ENCODE assay signal across 7 cellular contexts in the genomic region with DNA sequence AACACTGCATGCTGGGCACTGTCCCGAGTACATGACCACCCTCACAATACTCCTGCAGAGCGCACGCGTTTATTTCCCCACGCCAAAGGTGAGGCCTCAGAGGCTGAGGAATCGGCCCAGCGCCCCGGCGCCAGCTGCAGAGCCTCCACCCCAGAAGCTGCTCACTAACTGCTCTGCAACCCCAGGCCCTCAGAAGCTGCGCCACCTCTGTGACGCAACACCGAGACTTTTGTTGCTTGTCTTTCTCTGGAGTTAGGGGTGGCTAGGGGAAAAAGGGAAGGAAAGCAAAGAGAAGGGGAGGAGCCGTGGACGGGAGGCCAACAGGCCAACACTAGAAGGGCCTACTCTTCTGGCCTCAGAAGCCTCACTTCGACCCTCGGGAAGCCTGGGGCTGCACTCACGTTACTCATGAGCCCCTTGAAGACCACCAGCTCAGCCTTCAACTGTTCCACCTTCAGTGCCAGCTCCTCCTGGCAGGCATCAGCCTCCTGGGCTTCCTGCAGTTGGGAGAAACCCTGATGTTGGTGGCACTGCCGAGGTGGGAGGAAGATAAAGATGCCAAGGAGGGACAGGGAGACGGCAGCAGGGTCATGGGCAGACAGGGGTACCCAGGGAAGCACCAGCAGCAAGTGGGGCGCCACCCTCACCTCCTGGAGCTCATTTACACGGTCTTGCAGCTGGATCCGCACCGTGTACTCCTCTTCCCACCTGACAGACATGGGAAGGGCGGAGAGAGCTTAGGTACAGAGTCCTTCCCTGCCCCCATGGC. TPM values are rescaled to one million over a fixed set of nuclear protein-coding genes. Genes with fewer than 3 reads are reported as not detected.
DNase-seq lines count a peak whose midpoint lies in the region; ATAC-seq and TF ChIP-seq lines count a peak whose summit lies in the region.
"Had no signal": no experiment of that assay in that cellular context is flagged by ENCODE, and none has a peak within 500 bp of the region (broad histone marks: within the 10 kb centered on the region; RNA-seq: fewer than 3 reads in every experiment).

No MANE protein-coding gene starts in this region.

- DNase-seq in CD14-positive monocyte (ENCODE audit: low spot score) (peak; percentile 77), DMS114 treated with DMSO at 0.1 percent for 48 hours (lab: John Stamatoyannopoulos, UW; ENCODE audit: unreplicated experiment) (no peak), NCI-H2029 (lab: John Stamatoyannopoulos, UW) (no peak)
- no peak for DNase-seq in naive thymus-derived CD4-positive, alpha-beta T cell
- DNase-seq in effector memory CD4-positive, alpha-beta T cell: no peak
- DNase-seq: activated CD4-positive, alpha-beta T cell treated with anti-CD3 and anti-CD28 coated beads, Interleukin-2, amount 50 U/mL, for 48 hours had no signal

- H3K27ac Mint-ChIP-seq in CD14-positive monocyte: peak overlapping the region; percentile 93 to 98 (median 95)
- H3K27ac Mint-ChIP-seq in brain: peak overlapping the region in 4 of 5 experiments; percentile 14 to 97 (median 62)
- no peak overlapping the region for H3K27ac Mint-ChIP-seq in naive thymus-derived CD4-positive, alpha-beta T cell

- TF ChIP-seq CTCF in CD14-positive monocyte (IDR thresholded peaks at IDR 0.05) (no peak), brain (conservative IDR thresholded peaks at IDR 0.05) (no peak)

- H3K9me3 Mint-ChIP-seq in CD14-positive monocyte (peaks cover 0 to 2% (median 0%) of the 10 kb centered on the region in 7 donors), brain (peaks cover 0 to 3% (median 0%) of the 10 kb centered on the region in 5 experiments)
- no peaks in the 10 kb centered on the region for H3K9me3 Mint-ChIP-seq in naive thymus-derived CD4-positive, alpha-beta T cell

- H3K4me3 ChIP-seq in naive thymus-derived CD4-positive, alpha-beta T cell (ENCODE audit: low read length): no peak overlapping the region
- H3K4me3 ChIP-seq in effector memory CD4-positive, alpha-beta T cell (ENCODE audit: insufficient read depth, low read depth, low read length, poor library complexity, severe bottlenecking): no peak overlapping the region

- no peaks in the 10 kb centered on the region for H3K9me3 ChIP-seq in naive thymus-derived CD4-positive, alpha-beta T cell (ENCODE audit: control insufficient read depth in 2 of 3, low read length in 3 of 3)
- no peaks in the 10 kb centered on the region for H3K9me3 ChIP-seq in effector memory CD4-positive, alpha-beta T cell (ENCODE audit: control insufficient read depth, low read length)

- peaks cover 82% of the 10 kb centered on the region for H3K4me1 Mint-ChIP-seq in CD14-positive monocyte
- peaks cover 53% of the 10 kb centered on the region for H3K4me1 Mint-ChIP-seq in brain
- peaks cover 41 to 58% (median 50%) of the 10 kb centered on the region in 7 donors for H3K4me1 Mint-ChIP-seq in naive thymus-derived CD4-positive, alpha-beta T cell

- peaks cover 17 to 23% of the 10 kb centered on the region in 2 donors for H3K4me1 ChIP-seq in naive thymus-derived CD4-positive, alpha-beta T cell (ENCODE audit: control insufficient read depth in 2 of 2, insufficient read depth in 2 of 2, low read length in 2 of 2)
- H3K4me1 ChIP-seq in effector memory CD4-positive, alpha-beta T cell (ENCODE audit: control insufficient read depth, insufficient read depth, low read length, poor library complexity, severe bottlenecking): peaks cover 15% of the 10 kb centered on the region

- CTCF ChIA-PET in naive thymus-derived CD4-positive, alpha-beta T cell (lab: Charles Lee): interaction anchor here (1.3 to 1.8 kb wide), 5 partner anchors 11 to 216 kb away, joined by 3 to 7 read pairs (median 4); no protein-coding TSS in a partner anchor

- H3K36me3 ChIP-seq in naive thymus-derived CD4-positive, alpha-beta T cell (ENCODE audit: control insufficient read depth in 2 of 3, insufficient read depth in 3 of 3, low read length in 3 of 3): peaks cover 11 to 66% (median 12%) of the 10 kb centered on the region in 3 experiments
- H3K36me3 ChIP-seq in effector memory CD4-positive, alpha-beta T cell (ENCODE audit: control insufficient read depth, insufficient read depth, low read length): peaks cover 39% of the 10 kb centered on the region

- H3K4me3 Mint-ChIP-seq in CD14-positive monocyte: peak overlapping the region; percentile 66 to 90
- no peak overlapping the region for H3K4me3 Mint-ChIP-seq in brain
- H3K4me3 Mint-ChIP-seq in naive thymus-derived CD4-positive, alpha-beta T cell: peak overlapping the region in 1 of 10 donors; percentile 30

- peak; percentile 28 for ATAC-seq in naive thymus-derived CD4-positive, alpha-beta T cell

- no peak overlapping the region for H3K27ac ChIP-seq in naive thymus-derived CD4-positive, alpha-beta T cell (ENCODE audit: low read depth, low read length)
- no peak overlapping the region for H3K27ac ChIP-seq in effector memory CD4-positive, alpha-beta T cell (ENCODE audit: insufficient read depth, low read length, poor library complexity, severe bottlenecking)

- intact Hi-C loops in CD14-positive monocyte (cut with micrococcal nuclease): no loop called here
- intact Hi-C loops in naive thymus-derived CD4-positive, alpha-beta T cell (cut with micrococcal nuclease): no loop called here

- POLR2A ChIA-PET in naive thymus-derived CD4-positive, alpha-beta T cell (lab: Charles Lee): interaction anchor here (1.3 to 4.6 kb wide), 4 partner anchors 10 to 88 kb away, joined by 3 to 17 read pairs (median 8); partner anchors contain the start of gene NOP2

- H3K36me3 Mint-ChIP-seq in CD14-positive monocyte: peaks cover 37 to 63% of the 10 kb centered on the region in 2 donors
- peaks cover 37% of the 10 kb centered on the region for H3K36me3 Mint-ChIP-seq in brain
- peaks cover 7 to 28% (median 14%) of the 10 kb centered on the region in 5 donors for H3K36me3 Mint-ChIP-seq in naive thymus-derived CD4-positive, alpha-beta T cell

- H3K27me3 ChIP-seq in naive thymus-derived CD4-positive, alpha-beta T cell (ENCODE audit: control insufficient read depth in 2 of 2, insufficient read depth in 2 of 2, low read length in 2 of 2): no peaks in the 10 kb centered on the region
- no peaks in the 10 kb centered on the region for H3K27me3 ChIP-seq in effector memory CD4-positive, alpha-beta T cell (replicated peaks; ENCODE audit: control insufficient read depth, insufficient read depth, low read length, poor library complexity, severe bottlenecking)

- H3K27me3 Mint-ChIP-seq in CD14-positive monocyte (ENCODE audit: low read depth in 3 of 3) (peaks cover 0 to 1% (median 0%) of the 10 kb centered on the region in 3 donors), brain (peaks cover 6% of the 10 kb centered on the region)
- no peaks in the 10 kb centered on the region for H3K27me3 Mint-ChIP-seq in naive thymus-derived CD4-positive, alpha-beta T cell

RNA-seq across cellular contexts. Expression of gene IFFO1, which starts 5.4 kb away (rescaled TPM):
- 10 to 100 TPM; 10.7 to 11.1 TPM for polyA plus RNA-seq in CD14-positive monocyte
- polyA plus RNA-seq in brain (ENCODE audit: insufficient read depth, low read depth, low replicate concordance): 7.3 TPM
- total RNA-seq in naive thymus-derived CD4-positive, alpha-beta T cell: 10 to 100 TPM; 28.2 to 55.9 (median 45.9) TPM
- 10 to 100 TPM in 1 of 2 donors, 1 to 10 TPM in 1; 5.4 to 11.4 TPM for polyA plus RNA-seq in naive thymus-derived CD4-positive, alpha-beta T cell

RNA-seq across cellular contexts. Expression of gene GAPDH, which starts 16.2 kb away (rescaled TPM):
- polyA plus RNA-seq in CD14-positive monocyte (1,000 to 10,000 TPM; 2,879 to 3,427 TPM), brain (ENCODE audit: insufficient read depth, low read depth, low replicate concordance) (4,992 TPM)
- total RNA-seq in naive thymus-derived CD4-positive, alpha-beta T cell: 1,000 to 10,000 TPM in 1 of 5 experiments, 100 to 1,000 TPM in 4; 330 to 4,503 (median 379) TPM
- polyA plus RNA-seq in naive thymus-derived CD4-positive, alpha-beta T cell: 1,000 to 10,000 TPM; 1,202 to 1,413 TPM

RNA-seq across cellular contexts. Expression of gene NOP2, which starts 17.6 kb away (rescaled TPM):
- polyA plus RNA-seq in CD14-positive monocyte (1 to 10 TPM; 3.9 to 5.7 TPM), brain (ENCODE audit: insufficient read depth, low read depth, low replicate concordance) (12.3 TPM)
- 100 to 1,000 TPM in 1 of 5 experiments, 10 to 100 TPM in 4; 74.4 to 102 (median 87.6) TPM for total RNA-seq in naive thymus-derived CD4-positive, alpha-beta T cell
- 10 to 100 TPM; 24.2 to 53.7 TPM for polyA plus RNA-seq in naive thymus-derived CD4-positive, alpha-beta T cell

RNA-seq across cellular contexts. Expression of gene NCAPD2, which starts 56.6 kb away (rescaled TPM):
- polyA plus RNA-seq in CD14-positive monocyte (1 to 10 TPM; 6.2 to 8.3 TPM), brain (ENCODE audit: insufficient read depth, low read depth, low replicate concordance) (69.2 TPM)
- 100 to 1,000 TPM in 1 of 5 experiments, 10 to 100 TPM in 4; 30.3 to 121 (median 38.4) TPM for total RNA-seq in naive thymus-derived CD4-positive, alpha-beta T cell
- 10 to 100 TPM; 24.4 to 46.7 TPM for polyA plus RNA-seq in naive thymus-derived CD4-positive, alpha-beta T cell

RNA-seq across cellular contexts. Expression of gene CHD4, which starts 56.7 kb away (rescaled TPM):
- polyA plus RNA-seq in CD14-positive monocyte (10 to 100 TPM in 1 of 2 donors, 1 to 10 TPM in 1; 9.9 to 16.2 TPM), brain (ENCODE audit: insufficient read depth, low read depth, low replicate concordance) (203 TPM)
- 100 to 1,000 TPM; 246 to 387 (median 267) TPM for total RNA-seq in naive thymus-derived CD4-positive, alpha-beta T cell
- 10 to 100 TPM; 41.8 to 91.4 TPM for polyA plus RNA-seq in naive thymus-derived CD4-positive, alpha-beta T cell

Comparison
In these comparisons a context has a peak if more than half of its experiments do, and no peak if none do; other contexts are left out.
1. H3K27ac Mint-ChIP-seq: peak in CD14-positive monocyte (7 of 7) and brain (4 of 5); none in naive thymus-derived CD4-positive, alpha-beta T cell (0 of 9).
2. H3K4me3 Mint-ChIP-seq: peak in CD14-positive monocyte (2 of 2); none in brain (0 of 5).